ENCODE assay signal across 1 cellular context in genomic region chr16:56450901-56451752, GRCh38.
TF ChIP-seq lines count a peak whose summit lies in the region.

NUDT21 (minus strand) TSS chr16:56451332; CDS start chr16:56451202, 130 bp downstream.
OGFOD1 (plus strand) TSS chr16:56451554; CDS start chr16:56451613, 59 bp downstream.

TF ChIP-seq in K562, 482 proteins besides CTCF, POLR2A, EP300 and RAD21 (continued from another document and continues in another):
- peak; percentile 88 for TF ChIP-seq RBM25 (IDR thresholded peaks at IDR 0.05; ENCODE audit: low read depth, low read length, severe bottlenecking)
- TF ChIP-seq POLR2B (IDR thresholded peaks at IDR 0.05; ENCODE audit: low read depth, partially characterized antibody): peak; percentile 72
- 0 out of 4 replicates have a peak, but pooled peaks of 1 of the 2 experiments have one; percentile 19 for TF ChIP-seq ZMIZ1 (IDR thresholded peaks at IDR 0.05; ENCODE audit: low read depth in 2 of 2, low read length in 2 of 2)
- no peak for TF ChIP-seq RNF2 (IDR thresholded peaks at IDR 0.05)
- no peak; the same call in 1 of the 2 replicates for TF ChIP-seq SMARCE1 (IDR thresholded peaks at IDR 0.05)
- TF ChIP-seq CREM (IDR thresholded peaks at IDR 0.05; ENCODE audit: low read depth): peak; percentile 71; the same call in 1 of the 2 replicates
- no peak for TF ChIP-seq NFATC3 (IDR thresholded peaks at IDR 0.05)
- TF ChIP-seq CREB3 (tag; conservative IDR thresholded peaks at IDR 0.05; ENCODE audit: low read depth): no peak
- no peak for TF ChIP-seq MCM2 (IDR thresholded peaks at IDR 0.05; ENCODE audit: low read depth)
- TF ChIP-seq ZBTB33 (CRISPR knock-in tag; IDR thresholded peaks at IDR 0.05): no peak
- TF ChIP-seq SRSF3 (IDR thresholded peaks at IDR 0.05; ENCODE audit: insufficient read depth, low read length): no peak
- TF ChIP-seq ZNF699 (CRISPR knock-in tag; IDR thresholded peaks at IDR 0.05; ENCODE audit: insufficient replicate concordance): no peak
- no peak for TF ChIP-seq ZC3H11A (IDR thresholded peaks at IDR 0.05; ENCODE audit: low read depth, low read length)
- no peak for TF ChIP-seq PBX2 (CRISPR knock-in tag; IDR thresholded peaks at IDR 0.05; ENCODE audit: low read depth)
- no peak for TF ChIP-seq PBX2 (tag; conservative IDR thresholded peaks at IDR 0.05; ENCODE audit: low read depth)
- TF ChIP-seq ETV1 (tag; conservative IDR thresholded peaks at IDR 0.05; ENCODE audit: low read depth): peak; percentile 48
- peak; percentile 71 to 94 for TF ChIP-seq MNT (conservative IDR thresholded peaks at IDR 0.05)
- peak; percentile 88 for TF ChIP-seq PKNOX1 (IDR thresholded peaks at IDR 0.05)
- TF ChIP-seq ASH1L (IDR thresholded peaks at IDR 0.05; ENCODE audit: borderline replicate concordance, low read depth, partially characterized antibody): peak; percentile 92
- TF ChIP-seq HDAC8 (tag; IDR thresholded peaks at IDR 0.05): no peak
- peak; percentile 91; the same call in 1 of the 2 replicates for TF ChIP-seq PHF8 (IDR thresholded peaks at IDR 0.05; ENCODE audit: borderline replicate concordance, low read length)
- no peak for TF ChIP-seq WHSC1 (IDR thresholded peaks at IDR 0.05; ENCODE audit: low read length)
- no peak for TF ChIP-seq ZFP36 (IDR thresholded peaks at IDR 0.05; ENCODE audit: low read depth, low read length, partially characterized antibody)
- no peak for TF ChIP-seq CHAMP1 (IDR thresholded peaks at IDR 0.05)
- no peak for TF ChIP-seq MGA (IDR thresholded peaks at IDR 0.05)
- TF ChIP-seq PHF20 (IDR thresholded peaks at IDR 0.05; ENCODE audit: partially characterized antibody): peak; percentile 57
- peak; percentile 53 for TF ChIP-seq L3MBTL2 (IDR thresholded peaks at IDR 0.05)
